In genomic region chr2:230578106-230578505, GRCh38 we compare ENCODE assay signal across 19 cellular contexts.
DNase-seq lines count a peak whose midpoint lies in the region; ATAC-seq and TF ChIP-seq lines count a peak whose summit lies in the region.
"Had no signal": no experiment of that assay in that cellular context is flagged by ENCODE, and none has a peak within 500 bp of the region (broad histone marks: within the 10 kb centered on the region; RNA-seq: fewer than 3 reads in every experiment).

No MANE protein-coding gene starts in this region.

- CTCF ChIA-PET in activated CD8-positive, alpha-beta T cell treated with anti-CD3 and anti-CD28 coated beads for 36 hours (lab: Charles Lee), result no interaction called here
- CTCF ChIA-PET in activated CD8-positive, alpha-beta T cell treated with anti-CD3 and anti-CD28 coated beads, Interleukin-2, amount 10 ng/mL, durations not matched to agents 7 days and 5 days (lab: Charles Lee), result interaction anchor here (1.1 kb wide), 1 partner anchor 24 kb away, joined by 4 read pairs; no protein-coding TSS in a partner anchor
- CTCF ChIA-PET in PC-3 (lab: Charles Lee), result no interaction called here

- no peaks in the 10 kb centered on the region for H3K27me3 Mint-ChIP-seq in activated CD8-positive, alpha-beta T cell treated with anti-CD3 and anti-CD28 coated beads for 36 hours
- H3K27me3 Mint-ChIP-seq in activated CD8-positive, alpha-beta T cell treated with anti-CD3 and anti-CD28 coated beads, Interleukin-2, amount 10 ng/mL, durations not matched to agents 7 days and 5 days (ENCODE audit: low read depth), result no peaks in the 10 kb centered on the region
- H3K27me3 Mint-ChIP-seq in glutamatergic neuron (ENCODE audit: unreplicated experiment), result peaks cover 4% of the 10 kb centered on the region

- H3K79me2 ChIP-seq in PC-3 (ENCODE audit: low read length), result no peaks in the 10 kb centered on the region

- H3K4me1 ChIP-seq in PC-3 (ENCODE audit: insufficient read depth, low read length), result peaks cover 12% of the 10 kb centered on the region
- H3K4me1 ChIP-seq: esophagus muscularis mucosa, left lung, neural progenitor cell had no signal

- POLR2A ChIA-PET in activated CD8-positive, alpha-beta T cell treated with anti-CD3 and anti-CD28 coated beads for 36 hours (lab: Charles Lee), result no interaction called here
- POLR2A ChIA-PET in activated CD8-positive, alpha-beta T cell treated with anti-CD3 and anti-CD28 coated beads, Interleukin-2, amount 10 ng/mL, durations not matched to agents 7 days and 5 days (lab: Charles Lee), result no interaction called here
- POLR2A ChIA-PET in PC-3 (lab: Charles Lee; ENCODE audit: unreplicated experiment), result no interaction called here

- H3K4me2 ChIP-seq in PC-3 (ENCODE audit: low read length), result peak overlapping the region; percentile 19
- H3K4me2 ChIP-seq: neural progenitor cell had no signal

- H3K4me1 Mint-ChIP-seq in activated CD8-positive, alpha-beta T cell treated with anti-CD3 and anti-CD28 coated beads for 36 hours (ENCODE audit: low read depth), result peaks cover 19% of the 10 kb centered on the region
- H3K4me1 Mint-ChIP-seq in activated CD8-positive, alpha-beta T cell treated with anti-CD3 and anti-CD28 coated beads, Interleukin-2, amount 10 ng/mL, durations not matched to agents 7 days and 5 days (ENCODE audit: low read depth), result peaks cover 26% of the 10 kb centered on the region
- no peaks in the 10 kb centered on the region for H3K4me1 Mint-ChIP-seq in glutamatergic neuron (ENCODE audit: low read depth, unreplicated experiment)
- H3K4me1 Mint-ChIP-seq: neural progenitor cell had no signal

- H3K9me3 ChIP-seq in PC-3 (ENCODE audit: low read length), result no peaks in the 10 kb centered on the region

- peak overlapping the region; percentile 42; the same call in 1 of the 2 replicates for H2AFZ ChIP-seq in PC-3 (ENCODE audit: low read length)
- H2AFZ ChIP-seq: neural progenitor cell had no signal

- no peaks in the 10 kb centered on the region for H3K27me3 ChIP-seq in PC-3 (ENCODE audit: low read length)
- H3K27me3 ChIP-seq: neural progenitor cell, spleen had no signal

- peak overlapping the region; percentile 51 for H3K9ac ChIP-seq in PC-3 (ENCODE audit: low read length)
- H3K9ac ChIP-seq: neural progenitor cell had no signal

- no peaks in the 10 kb centered on the region for H3K9me2 ChIP-seq in PC-3 (replicated peaks; ENCODE audit: low read length)

- H3K27ac Mint-ChIP-seq in activated CD8-positive, alpha-beta T cell treated with anti-CD3 and anti-CD28 coated beads for 36 hours, result no peak overlapping the region
- H3K27ac Mint-ChIP-seq in activated CD8-positive, alpha-beta T cell treated with anti-CD3 and anti-CD28 coated beads, Interleukin-2, amount 10 ng/mL, durations not matched to agents 7 days and 5 days, result no peak overlapping the region
- H3K27ac Mint-ChIP-seq in glutamatergic neuron (ENCODE audit: unreplicated experiment), result no peak overlapping the region
- H3K27ac Mint-ChIP-seq: CD4-positive, CD25-positive, alpha-beta regulatory T cell; neural progenitor cell had no signal

- no peak overlapping the region for H3K4me3 Mint-ChIP-seq in activated CD8-positive, alpha-beta T cell treated with anti-CD3 and anti-CD28 coated beads for 36 hours
- no peak overlapping the region for H3K4me3 Mint-ChIP-seq in activated CD8-positive, alpha-beta T cell treated with anti-CD3 and anti-CD28 coated beads, Interleukin-2, amount 10 ng/mL, durations not matched to agents 7 days and 5 days
- no peak overlapping the region for H3K4me3 Mint-ChIP-seq in glutamatergic neuron (ENCODE audit: unreplicated experiment)
- H3K4me3 Mint-ChIP-seq: CD4-positive, CD25-positive, alpha-beta regulatory T cell; neural progenitor cell had no signal

- intact Hi-C loops in activated CD8-positive, alpha-beta T cell treated with anti-CD3 and anti-CD28 coated beads for 36 hours (cut with micrococcal nuclease), result no loop called here
- intact Hi-C loops in PC-3 (cut with micrococcal nuclease), result no loop called here

- no peaks in the 10 kb centered on the region for H3F3A ChIP-seq in PC-3 (ENCODE audit: low read length, unreplicated experiment)

- H3K36me3 ChIP-seq in PC-3 (ENCODE audit: low read depth, low read length), result no peaks in the 10 kb centered on the region
- H3K36me3 ChIP-seq: esophagus muscularis mucosa, left lung, neural progenitor cell, spleen had no signal

- no peak overlapping the region for H3K4me3 ChIP-seq in PC-3 (ENCODE audit: low read length)
- H3K4me3 ChIP-seq: esophagus muscularis mucosa, left lung, neural progenitor cell, SK-N-MC, spleen had no signal

- BruUV-seq in PC-3 (replicated peaks; lab: Mats Ljungman, UMichigan), result no TSS peak

- peak; percentile 26 for ATAC-seq in activated CD8-positive, alpha-beta T cell treated with anti-CD3 and anti-CD28 coated beads for 36 hours
- no peak for ATAC-seq in activated CD8-positive, alpha-beta T cell treated with anti-CD3 and anti-CD28 coated beads, Interleukin-2, amount 10 ng/mL, durations not matched to agents 7 days and 5 days
- ATAC-seq in HG02870 (IDR thresholded peaks at IDR 0.05; ENCODE audit: unreplicated experiment) (peak; percentile 45), PC-3 (peak; percentile 81), GM19035 (IDR thresholded peaks at IDR 0.05; ENCODE audit: unreplicated experiment) (no peak), GM18873 (IDR thresholded peaks at IDR 0.05; ENCODE audit: low FRiP score, unreplicated experiment) (no peak), HG02763 (IDR thresholded peaks at IDR 0.05; ENCODE audit: unreplicated experiment) (no peak)
- ATAC-seq: left lung had no signal

- no peaks in the 10 kb centered on the region for H4K20me1 ChIP-seq in PC-3 (ENCODE audit: low read length)

- peaks cover 4% of the 10 kb centered on the region for H3K36me3 Mint-ChIP-seq in activated CD8-positive, alpha-beta T cell treated with anti-CD3 and anti-CD28 coated beads for 36 hours (ENCODE audit: low read depth)
- H3K36me3 Mint-ChIP-seq in activated CD8-positive, alpha-beta T cell treated with anti-CD3 and anti-CD28 coated beads, Interleukin-2, amount 10 ng/mL, durations not matched to agents 7 days and 5 days (ENCODE audit: low read depth), result peaks cover 27% of the 10 kb centered on the region
- peaks cover 23% of the 10 kb centered on the region for H3K36me3 Mint-ChIP-seq in glutamatergic neuron (ENCODE audit: unreplicated experiment)
- H3K36me3 Mint-ChIP-seq: neural progenitor cell had no signal

- peak overlapping the region; percentile 88 for H3K27ac ChIP-seq in PC-3 (ENCODE audit: low read length)
- H3K27ac ChIP-seq: esophagus muscularis mucosa, left lung, neural progenitor cell, SK-N-MC, spleen had no signal

- TF ChIP-seq CTCF in activated CD8-positive, alpha-beta T cell treated with anti-CD3 and anti-CD28 coated beads for 36 hours (IDR thresholded peaks at IDR 0.05), result no peak
- TF ChIP-seq CTCF in PC-3 (conservative IDR thresholded peaks at IDR 0.05; ENCODE audit: low read depth, low read length), result no peak
- TF ChIP-seq CTCF in glutamatergic neuron (IDR thresholded peaks at IDR 0.05; ENCODE audit: partially characterized antibody, unreplicated experiment), result no peak

- peak; percentile 26 for DNase-seq in activated CD8-positive, alpha-beta T cell treated with anti-CD3 and anti-CD28 coated beads for 36 hours
- DNase-seq in activated CD8-positive, alpha-beta T cell treated with anti-CD3 and anti-CD28 coated beads, Interleukin-2, amount 10 ng/mL, durations not matched to agents 7 days and 5 days, result no peak
- peak; percentile 83 for DNase-seq in PC-3
- no peak for DNase-seq in glutamatergic neuron
- DNase-seq: activated CD4-positive, alpha-beta T cell treated with anti-CD3 and anti-CD28 coated beads for 1 hour; activated effector memory CD4-positive, alpha-beta T cell treated with anti-CD3 and anti-CD28 coated beads, Interleukin-2, amount 50 U/mL, for 16 hours; DMS53; left lung; NCI-H1417; NCI-H526; spleen had no signal

- H3K9me3 Mint-ChIP-seq in activated CD8-positive, alpha-beta T cell treated with anti-CD3 and anti-CD28 coated beads for 36 hours, result peaks cover 19% of the 10 kb centered on the region
- peaks cover 18% of the 10 kb centered on the region for H3K9me3 Mint-ChIP-seq in activated CD8-positive, alpha-beta T cell treated with anti-CD3 and anti-CD28 coated beads, Interleukin-2, amount 10 ng/mL, durations not matched to agents 7 days and 5 days (ENCODE audit: insufficient read depth)
- peaks cover 2% of the 10 kb centered on the region for H3K9me3 Mint-ChIP-seq in glutamatergic neuron (ENCODE audit: unreplicated experiment)

Comparison
In these comparisons a context has a peak if more than half of its experiments do, and no peak if none do; other contexts are left out.
1. ATAC-seq: peak in activated CD8-positive, alpha-beta T cell treated with anti-CD3 and anti-CD28 coated beads for 36 hours (single experiment), HG02870 (single experiment) and PC-3 (single experiment); none in activated CD8-positive, alpha-beta T cell treated with anti-CD3 and anti-CD28 coated beads, Interleukin-2, amount 10 ng/mL, durations not matched to agents 7 days and 5 days (single experiment), GM19035 (single experiment), GM18873 (single experiment) and HG02763 (single experiment).
2. DNase-seq: peak in activated CD8-positive, alpha-beta T cell treated with anti-CD3 and anti-CD28 coated beads for 36 hours (single experiment) and PC-3 (single experiment); none in activated CD8-positive, alpha-beta T cell treated with anti-CD3 and anti-CD28 coated beads, Interleukin-2, amount 10 ng/mL, durations not matched to agents 7 days and 5 days (single experiment) and glutamatergic neuron (single experiment).